Comparison of ENCODE assay signal across 17 cellular contexts in the genomic region with DNA sequence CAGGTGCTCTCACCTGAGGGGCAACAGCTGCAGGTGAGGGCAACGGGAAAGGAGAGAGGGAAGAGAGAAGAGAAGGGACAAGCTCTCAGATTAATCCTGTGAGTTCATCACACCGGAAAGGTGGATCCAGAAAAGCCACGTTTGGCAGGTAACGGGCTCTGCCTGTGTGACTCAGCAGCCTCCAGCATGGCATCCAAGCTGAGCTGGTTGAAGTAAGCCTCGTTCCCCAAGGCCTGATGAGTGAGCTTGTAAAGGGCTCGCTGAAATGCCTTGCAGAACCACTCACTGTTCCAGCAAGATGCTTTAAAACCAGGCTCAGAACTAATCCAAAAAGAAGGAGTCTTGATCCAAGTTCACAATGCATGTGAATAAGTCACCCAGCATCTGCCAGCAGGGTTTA.
DNase-seq lines count a peak whose midpoint lies in the region; ATAC-seq, FAIRE-seq and TF ChIP-seq lines count a peak whose summit lies in the region.
"Had no signal": no experiment of that assay in that cellular context is flagged by ENCODE, and none has a peak within 500 bp of the region (broad histone marks: within the 10 kb centered on the region; RNA-seq: fewer than 3 reads in every experiment).

No MANE protein-coding gene starts in this region.

- no peaks in the 10 kb centered on the region for H3K9me1 ChIP-seq in keratinocyte (ENCODE audit: control insufficient read depth, extremely low read depth, insufficient read depth, low read length)

- H3K27ac ChIP-seq in RWPE1 = peak overlapping the region; percentile 34
- peak overlapping the region; percentile 28 for H3K27ac ChIP-seq in epithelial cell of prostate
- no peak overlapping the region for H3K27ac ChIP-seq in keratinocyte (ENCODE audit: control insufficient read depth, insufficient read depth, low read length)
- no peak overlapping the region for H3K27ac ChIP-seq in right atrium auricular region
- H3K27ac ChIP-seq: BLaER1 treated with 17β-estradiol and CSF1 and Interleukin-3, amounts not matched to agents 10 nM and 100 nM; GM23248 had no signal

- no peak for TF ChIP-seq CTCF in RWPE1 (conservative IDR thresholded peaks at IDR 0.05; ENCODE audit: low read depth)
- no peak for TF ChIP-seq CTCF in keratinocyte (optimal IDR thresholded peaks at IDR 0.05 in 1 of 3, IDR thresholded peaks at IDR 0.05 in 1 of 3, conservative IDR thresholded peaks at IDR 0.05 in 1 of 3; ENCODE audit: extremely low read depth in 1 of 3, insufficient read depth in 2 of 3, low read length in 3 of 3)
- no peak for TF ChIP-seq CTCF in right atrium auricular region (IDR thresholded peaks at IDR 0.05)

- H3K79me2 ChIP-seq in keratinocyte (ENCODE audit: control insufficient read depth, insufficient read depth, low read length) = no peaks in the 10 kb centered on the region

- peak; percentile 98 for FAIRE-seq in keratinocyte (lab: Jason Lieb, UNC)
- FAIRE-seq: GM12878, H54 had no signal

- DNase-seq in HT-29 (ENCODE audit: low spot score) (peak; percentile 32), RWPE1 (ENCODE audit: low spot score) (peak; percentile 69), epithelial cell of prostate (ENCODE audit: low read depth, low spot score) (peak; percentile 79), keratinocyte (ENCODE audit: low read depth, low spot score) (peak; percentile 75), EL (no peak), right atrium auricular region (ENCODE audit: low spot score) (no peak)
- DNase-seq in stimulated activated CD4-positive, alpha-beta T cell treated with anti-CD3 and anti-CD28 coated beads, Interleukin-4, amount 100 ng/mL, for 24 hours = no peak
- DNase-seq: ACHN; Calu3; CD4-positive, CD25-positive, alpha-beta regulatory T cell; DMS 273 treated with DMSO at 0.1 percent for 48 hours; GM23248 had no signal

- H3K9ac ChIP-seq in keratinocyte (ENCODE audit: control insufficient read depth, extremely low read depth, insufficient read depth, low read length) = no peak overlapping the region
- H3K9ac ChIP-seq: BLaER1 treated with 17β-estradiol and CSF1 and Interleukin-3, amounts not matched to agents 10 nM and 100 nM; GM23248 had no signal

- ATAC-seq in GM18502 (IDR thresholded peaks at IDR 0.05; ENCODE audit: poor library complexity, unreplicated experiment) = no peak
- ATAC-seq: GM12878, HCT116 had no signal

- H4K20me1 ChIP-seq in keratinocyte (ENCODE audit: control insufficient read depth, extremely low read depth, insufficient read depth, low read length) = no peaks in the 10 kb centered on the region
- H4K20me1 ChIP-seq: BLaER1 treated with 17β-estradiol and CSF1 and Interleukin-3, amounts not matched to agents 10 nM and 100 nM had no signal

- CTCF ChIA-PET in RWPE1 (lab: Yijun Ruan, JAX) = no interaction called here

- H3K4me1 ChIP-seq in keratinocyte (ENCODE audit: control insufficient read depth, extremely low read depth, insufficient read depth, low read length) (peaks cover 25% of the 10 kb centered on the region), right atrium auricular region (no peaks in the 10 kb centered on the region)
- H3K4me1 ChIP-seq: BLaER1 treated with 17β-estradiol and CSF1 and Interleukin-3, amounts not matched to agents 10 nM and 100 nM had no signal

- dilution Hi-C loops in keratinocyte (cut with MboI; ENCODE audit: extremely low pct_ligation_motif_present, low sequenced_read_pairs) = no loop called here

- H3K36me3 ChIP-seq in keratinocyte (ENCODE audit: control insufficient read depth in 2 of 2, extremely low read depth in 1 of 2, insufficient read depth in 2 of 2, low read length in 2 of 2) = no peaks in the 10 kb centered on the region
- H3K36me3 ChIP-seq in right atrium auricular region = no peaks in the 10 kb centered on the region
- H3K36me3 ChIP-seq: BLaER1 treated with 17β-estradiol and CSF1 and Interleukin-3, amounts not matched to agents 10 nM and 100 nM had no signal

- POLR2A ChIA-PET in RWPE1 (lab: Yijun Ruan, JAX; ENCODE audit: low non-redundant PET) = no interaction called here

- H3K4me2 ChIP-seq in keratinocyte (ENCODE audit: control insufficient read depth, extremely low read depth, insufficient read depth, low read depth, low read length) = no peak overlapping the region
- H3K4me2 ChIP-seq: BLaER1 treated with 17β-estradiol and CSF1 and Interleukin-3, amounts not matched to agents 10 nM and 100 nM had no signal

- H3K9me3 ChIP-seq in keratinocyte (ENCODE audit: control insufficient read depth, low read depth, low read length) = no peaks in the 10 kb centered on the region
- no peaks in the 10 kb centered on the region for H3K9me3 ChIP-seq in right atrium auricular region
- H3K9me3 ChIP-seq: BLaER1 treated with 17β-estradiol and CSF1 and Interleukin-3, amounts not matched to agents 10 nM and 100 nM had no signal

- H2AFZ ChIP-seq in keratinocyte (ENCODE audit: control insufficient read depth, low read length) = no peak overlapping the region
- H2AFZ ChIP-seq: GM23248 had no signal

- H3K27me3 ChIP-seq in keratinocyte (ENCODE audit: control insufficient read depth, extremely low read depth, insufficient read depth, low read length) = no peaks in the 10 kb centered on the region
- no peaks in the 10 kb centered on the region for H3K27me3 ChIP-seq in right atrium auricular region
- H3K27me3 ChIP-seq: BLaER1 treated with 17β-estradiol and CSF1 and Interleukin-3, amounts not matched to agents 10 nM and 100 nM had no signal

- H3K4me3 ChIP-seq in keratinocyte (ENCODE audit: control insufficient read depth in 2 of 3, extremely low read depth in 1 of 3, insufficient read depth in 2 of 3, low read depth in 1 of 3, low read length in 3 of 3) (no peak overlapping the region), right atrium auricular region (no peak overlapping the region)
- H3K4me3 ChIP-seq: BLaER1 treated with 17β-estradiol and CSF1 and Interleukin-3, amounts not matched to agents 10 nM and 100 nM; GM12878; GM23248 had no signal

Comparison
In these comparisons a context has a peak if more than half of its experiments do, and no peak if none do; other contexts are left out.
1. DNase-seq: peak in HT-29 (single experiment), RWPE1 (single experiment), epithelial cell of prostate (single experiment) and keratinocyte (single experiment); none in EL (single experiment), stimulated activated CD4-positive, alpha-beta T cell treated with anti-CD3 and anti-CD28 coated beads, Interleukin-4, amount 100 ng/mL, for 24 hours (single experiment) and right atrium auricular region (single experiment).
2. H3K27ac ChIP-seq: peak in RWPE1 (single experiment) and epithelial cell of prostate (single experiment); none in keratinocyte (single experiment) and right atrium auricular region (0 of 2).